15 cellular contexts compared by ENCODE assay signal in the genomic region with DNA sequence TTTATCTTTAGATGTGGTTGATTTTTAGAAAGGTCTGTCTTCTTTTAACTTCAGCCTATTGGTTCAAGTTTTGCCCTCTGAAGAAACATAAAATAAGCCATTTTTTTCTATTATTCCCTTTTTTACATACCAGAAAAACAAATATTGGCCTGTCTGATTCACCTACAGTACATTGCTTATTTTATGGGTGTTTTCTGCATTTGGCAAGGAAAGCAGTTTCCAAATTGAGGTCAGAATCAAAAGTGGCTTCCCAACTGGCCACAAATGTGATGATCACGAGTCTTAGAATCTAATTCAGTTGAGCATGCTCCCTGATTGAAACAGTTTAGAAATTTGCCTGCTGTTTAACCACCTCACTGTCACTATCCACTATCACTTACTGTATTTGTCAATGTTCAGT.
A peak's percentile ranks its signal among the peaks of the same experiment; 100 is the strongest.
DNase-seq lines count a peak whose midpoint lies in the region; ATAC-seq and TF ChIP-seq lines count a peak whose summit lies in the region.
"Had no signal": no experiment of that assay in that cellular context is flagged by ENCODE, and none has a peak within 500 bp of the region (broad histone marks: within the 10 kb centered on the region; RNA-seq: fewer than 3 reads in every experiment).

No MANE protein-coding gene starts in this region.

- H3K27me3 ChIP-seq in HUES48 (ENCODE audit: control insufficient read depth, insufficient read depth, low read length) (no peaks in the 10 kb centered on the region), SJCRH30 (no peaks in the 10 kb centered on the region), neuron (ENCODE audit: insufficient read depth, low read length) (no peaks in the 10 kb centered on the region), ascending aorta (no peaks in the 10 kb centered on the region)
- H3K27me3 ChIP-seq: BE2C had no signal

- ATAC-seq in GM19023 (IDR thresholded peaks at IDR 0.05; ENCODE audit: unreplicated experiment): no peak

- H3K36me3 ChIP-seq in HUES48 (ENCODE audit: control insufficient read depth, insufficient read depth, low read length): no peaks in the 10 kb centered on the region
- H3K36me3 ChIP-seq in SJCRH30: no peaks in the 10 kb centered on the region
- no peaks in the 10 kb centered on the region for H3K36me3 ChIP-seq in neuron (ENCODE audit: insufficient read depth, low read length)
- no peaks in the 10 kb centered on the region for H3K36me3 ChIP-seq in ascending aorta
- H3K36me3 ChIP-seq: BE2C, HAP-1 had no signal

- intact Hi-C loops in ascending aorta (cut with DNase I): no loop called here

- TF ChIP-seq CTCF in ascending aorta (IDR thresholded peaks at IDR 0.05): no peak

- no peak overlapping the region for H3K9ac ChIP-seq in HUES48 (ENCODE audit: low read depth, low read length)

- H3K4me1 ChIP-seq in HUES48 (ENCODE audit: control insufficient read depth, insufficient read depth, low read length) (peaks cover 11% of the 10 kb centered on the region), SJCRH30 (peaks cover 33% of the 10 kb centered on the region), neuron (ENCODE audit: insufficient read depth, low read length) (peaks cover 9% of the 10 kb centered on the region), ascending aorta (no peaks in the 10 kb centered on the region)
- H3K4me1 ChIP-seq: BE2C, Caco-2, HAP-1 had no signal

- H2AFZ ChIP-seq in neuron (ENCODE audit: low read depth, low read length): peak overlapping the region; percentile 71

- peak overlapping the region; percentile 7 for H3K27ac ChIP-seq in HUES48 (ENCODE audit: low read depth, low read length)
- H3K27ac ChIP-seq in SJCRH30: peak overlapping the region; percentile 71
- H3K27ac ChIP-seq in ascending aorta: no peak overlapping the region

- H3K4me3 ChIP-seq in HUES48 (ENCODE audit: low read depth, low read length) (no peak overlapping the region), SJCRH30 (peak overlapping the region; percentile 34), neuron (ENCODE audit: low read length) (no peak overlapping the region), ascending aorta (no peak overlapping the region)
- H3K4me3 ChIP-seq: HAP-1 had no signal

- H3K9me3 ChIP-seq in HUES48 (ENCODE audit: control insufficient read depth, insufficient read depth, low read length) (no peaks in the 10 kb centered on the region), SJCRH30 (replicated peaks) (no peaks in the 10 kb centered on the region), neuron (ENCODE audit: low read length) (no peaks in the 10 kb centered on the region), ascending aorta (no peaks in the 10 kb centered on the region)
- H3K9me3 ChIP-seq: BE2C, Caco-2, HAP-1 had no signal

- DNase-seq in SJCRH30 (no peak), hypothalamus (lab: John Stamatoyannopoulos, UW) (no peak), ascending aorta (ENCODE audit: low spot score in 2 of 2) (no peak)
- DNase-seq: ACHN; BE2C; C1 segment of cervical spinal cord; Caco-2; CD4-positive, CD25-positive, alpha-beta regulatory T cell; CD8-positive, alpha-beta memory T cell; DMS79 treated with DMSO at 0.1 percent for 48 hours; GF-D8 had no signal

Comparison
In these comparisons a context has a peak if more than half of its experiments do, and no peak if none do; other contexts are left out.
1. H3K27ac ChIP-seq: peak in HUES48 (single experiment) and SJCRH30 (single experiment); none in ascending aorta (0 of 2).